28 cellular contexts compared by ENCODE assay signal in the genomic region with DNA sequence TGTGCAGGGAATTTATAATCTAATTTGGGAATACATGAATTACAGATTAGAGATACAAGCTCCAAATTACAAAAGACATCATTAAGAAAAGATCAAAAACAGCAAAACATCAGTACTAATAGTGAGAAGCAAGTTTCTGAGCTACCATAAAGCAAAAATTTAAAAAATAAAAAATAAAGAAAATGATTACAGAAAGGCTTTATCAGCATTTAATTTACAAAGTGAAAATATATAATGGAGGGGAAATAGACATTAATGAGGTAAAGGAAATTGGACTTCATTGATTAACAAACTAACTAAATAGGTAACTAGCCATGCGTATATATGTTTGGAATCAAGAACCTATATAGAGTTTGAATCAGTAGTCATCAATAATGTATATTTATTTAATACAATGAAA.
"Had no signal": no experiment of that assay in that cellular context is flagged by ENCODE, and none has a peak within 500 bp of the region (broad histone marks: within the 10 kb centered on the region; RNA-seq: fewer than 3 reads in every experiment).

No MANE protein-coding gene starts in this region.

- H3K4me1 ChIP-seq: colonic mucosa, esophagus muscularis mucosa, esophagus squamous epithelium, foreskin keratinocyte, gastrocnemius medialis, gastroesophageal sphincter, heart left ventricle, heart right ventricle had no signal

- DNase-seq: colonic mucosa; cortex of kidney; dermis blood vessel endothelial cell; dorsolateral prefrontal cortex; effector CD4-positive, alpha-beta T cell; effector CD8-positive, alpha-beta T cell; effector memory CD4-positive, alpha-beta T cell; effector memory CD8-positive, alpha-beta T cell; endodermal cell; erythroblast; esophagus squamous epithelium; foreskin fibroblast; foreskin keratinocyte; foreskin melanocyte; gastrocnemius medialis; glutamatergic neuron; head of caudate nucleus; heart left ventricle; heart right ventricle had no signal

- H3K9me3 ChIP-seq: colonic mucosa, esophagus muscularis mucosa, esophagus squamous epithelium, gastrocnemius medialis, gastroesophageal sphincter, heart left ventricle had no signal

- ATAC-seq: effector memory CD8-positive, alpha-beta T cell; esophagus mucosa; foreskin keratinocyte; gastrocnemius medialis; gastroesophageal sphincter; heart left ventricle; heart right ventricle had no signal

- H3K36me3 ChIP-seq: colonic mucosa, esophagus muscularis mucosa, esophagus squamous epithelium, gastrocnemius medialis, gastroesophageal sphincter, heart left ventricle, heart right ventricle had no signal

- FAIRE-seq: colon, endometrium, endothelial cell of umbilical vein, frontal cortex had no signal

- H3K4me3 ChIP-seq: colonic mucosa, coronary artery, dorsolateral prefrontal cortex, esophagus muscularis mucosa, esophagus squamous epithelium, gastrocnemius medialis, gastroesophageal sphincter, heart left ventricle, heart right ventricle had no signal

- H3K27ac ChIP-seq: colonic mucosa, coronary artery, dorsolateral prefrontal cortex, epithelial cell of prostate, esophagus muscularis mucosa, esophagus squamous epithelium, foreskin keratinocyte, gastrocnemius medialis, gastroesophageal sphincter, heart left ventricle, heart right ventricle had no signal

- H3K27me3 ChIP-seq: colonic mucosa, dorsolateral prefrontal cortex, esophagus muscularis mucosa, esophagus squamous epithelium, foreskin keratinocyte, gastrocnemius medialis, gastroesophageal sphincter, heart left ventricle, heart right ventricle had no signal
